ENCODE assay signal across 8 cellular contexts in the genomic region with DNA sequence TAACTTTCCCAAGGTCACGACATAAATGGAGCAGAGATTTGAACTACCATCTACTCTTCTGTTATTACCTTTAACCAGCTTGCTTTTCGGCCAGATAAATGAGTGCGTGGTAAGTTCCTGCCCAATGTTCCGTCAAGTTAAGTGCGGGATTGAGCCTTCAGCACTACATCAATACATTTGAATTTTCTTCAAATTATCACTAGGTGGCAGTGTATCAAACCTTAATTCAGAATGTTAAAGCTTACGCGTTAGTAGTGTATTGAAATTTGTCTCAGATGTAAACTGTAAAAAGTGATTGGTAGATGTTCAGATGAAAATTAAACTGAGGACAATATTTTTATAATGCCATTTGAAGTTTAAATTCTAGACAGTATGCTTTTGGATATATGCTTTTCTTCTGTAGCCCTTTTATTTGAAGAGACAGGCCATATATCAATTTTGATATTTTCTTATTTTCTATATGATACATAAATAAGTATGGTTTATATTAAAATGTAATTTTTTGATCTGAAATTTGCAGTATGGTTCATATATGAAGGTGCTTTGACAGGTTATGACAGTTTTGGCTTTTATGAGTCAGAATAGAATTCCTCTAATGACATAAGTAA.
A peak's percentile ranks its signal among the peaks of the same experiment; 100 is the strongest.
DNase-seq lines count a peak whose midpoint lies in the region; ATAC-seq and TF ChIP-seq lines count a peak whose summit lies in the region.

No MANE protein-coding gene starts in this region.

- H3K27me3 ChIP-seq in MM.1S (replicated peaks; ENCODE audit: insufficient read depth, low read length), result no peaks in the 10 kb centered on the region

- no peak overlapping the region for H3K4me2 ChIP-seq in MM.1S (ENCODE audit: low read depth, low read length)

- H3K9ac ChIP-seq in MM.1S (ENCODE audit: low read length), result no peak overlapping the region

- H3K4me3 ChIP-seq in MM.1S (ENCODE audit: low read length), result no peak overlapping the region

- H3K9me3 Mint-ChIP-seq in glutamatergic neuron (ENCODE audit: unreplicated experiment), result peaks cover 2% of the 10 kb centered on the region
- H3K9me3 Mint-ChIP-seq in stimulated activated naive B cell treated with anti-CD40 and anti-IgM and Interleukin-4, amounts not matched to agents 10 μg/mL and 1 μg/mL and 100 μg/mL, for 72 hours, result no peaks in the 10 kb centered on the region

- H3K4me1 ChIP-seq in MM.1S (ENCODE audit: low read length), result no peaks in the 10 kb centered on the region

- no peak overlapping the region for H3K27ac ChIP-seq in MM.1S (ENCODE audit: low read length)

- peak; percentile 60 for DNase-seq in D341Med (ENCODE audit: low spot score)
- peak; percentile 59 for DNase-seq in MM.1S
- no peak for DNase-seq in T-helper 17 cell
- DNase-seq in glutamatergic neuron, result no peak
- no peak for DNase-seq in stimulated activated naive B cell treated with anti-CD40 and anti-IgM and Interleukin-4, amounts not matched to agents 10 μg/mL and 1 μg/mL and 100 μg/mL, for 72 hours
- no peak for DNase-seq in activated CD4-positive, CD25-positive, alpha-beta regulatory T cell (lab: John Stamatoyannopoulos, UW)
- no peak for DNase-seq in nucleus accumbens (lab: John Stamatoyannopoulos, UW)

- no peaks in the 10 kb centered on the region for H4K20me1 ChIP-seq in MM.1S (ENCODE audit: insufficient read depth, low read length)

- no peaks in the 10 kb centered on the region for H3K9me2 ChIP-seq in MM.1S (replicated peaks; ENCODE audit: insufficient read depth, low read length)

- peaks cover 17% of the 10 kb centered on the region for H3K27me3 Mint-ChIP-seq in T-helper 17 cell
- H3K27me3 Mint-ChIP-seq in glutamatergic neuron (ENCODE audit: unreplicated experiment), result no peaks in the 10 kb centered on the region
- peaks cover 0 to 16% of the 10 kb centered on the region in 2 donors for H3K27me3 Mint-ChIP-seq in stimulated activated naive B cell treated with anti-CD40 and anti-IgM and Interleukin-4, amounts not matched to agents 10 μg/mL and 1 μg/mL and 100 μg/mL, for 72 hours

- H3K4me1 Mint-ChIP-seq in T-helper 17 cell (peaks cover 2% of the 10 kb centered on the region), glutamatergic neuron (ENCODE audit: low read depth, unreplicated experiment) (no peaks in the 10 kb centered on the region)
- H3K4me1 Mint-ChIP-seq in stimulated activated naive B cell treated with anti-CD40 and anti-IgM and Interleukin-4, amounts not matched to agents 10 μg/mL and 1 μg/mL and 100 μg/mL, for 72 hours, result peaks cover 0 to 2% of the 10 kb centered on the region in 2 donors

- H3K36me3 ChIP-seq in MM.1S (replicated peaks; ENCODE audit: insufficient read depth, low read length), result no peaks in the 10 kb centered on the region

- peak; percentile 56 for TF ChIP-seq CTCF in MM.1S (IDR thresholded peaks at IDR 0.05; ENCODE audit: low read length)
- TF ChIP-seq CTCF in glutamatergic neuron (IDR thresholded peaks at IDR 0.05; ENCODE audit: partially characterized antibody, unreplicated experiment), result peak; percentile 62

- peak; percentile 84 for ATAC-seq in GM21367 (IDR thresholded peaks at IDR 0.05; ENCODE audit: unreplicated experiment)
- peak; percentile 36 for ATAC-seq in T-helper 17 cell
- ATAC-seq in stimulated activated naive B cell treated with anti-CD40 and anti-IgM and Interleukin-4, amounts not matched to agents 10 μg/mL and 1 μg/mL and 100 μg/mL, for 72 hours (replicated peaks), result peak; percentile 67 to 70

- H3K4me3 Mint-ChIP-seq in T-helper 17 cell, result no peak overlapping the region
- H3K4me3 Mint-ChIP-seq in glutamatergic neuron (ENCODE audit: unreplicated experiment), result no peak overlapping the region
- H3K4me3 Mint-ChIP-seq in stimulated activated naive B cell treated with anti-CD40 and anti-IgM and Interleukin-4, amounts not matched to agents 10 μg/mL and 1 μg/mL and 100 μg/mL, for 72 hours, result no peak overlapping the region

- H3F3A ChIP-seq in MM.1S (ENCODE audit: insufficient read depth, low read length), result no peaks in the 10 kb centered on the region

- H2AFZ ChIP-seq in MM.1S (ENCODE audit: low read length), result no peak overlapping the region

- H3K36me3 Mint-ChIP-seq in T-helper 17 cell (ENCODE audit: low read depth) (no peaks in the 10 kb centered on the region), glutamatergic neuron (ENCODE audit: unreplicated experiment) (no peaks in the 10 kb centered on the region)
- no peaks in the 10 kb centered on the region for H3K36me3 Mint-ChIP-seq in stimulated activated naive B cell treated with anti-CD40 and anti-IgM and Interleukin-4, amounts not matched to agents 10 μg/mL and 1 μg/mL and 100 μg/mL, for 72 hours

- H3K9me3 ChIP-seq in MM.1S (replicated peaks; ENCODE audit: insufficient read depth, low read length), result no peaks in the 10 kb centered on the region
- H3K9me3 ChIP-seq in T-helper 17 cell (ENCODE audit: control insufficient read depth, low read length, poor library complexity, severe bottlenecking), result no peaks in the 10 kb centered on the region

- H3K27ac Mint-ChIP-seq in T-helper 17 cell, result no peak overlapping the region
- no peak overlapping the region for H3K27ac Mint-ChIP-seq in glutamatergic neuron (ENCODE audit: unreplicated experiment)
- H3K27ac Mint-ChIP-seq in stimulated activated naive B cell treated with anti-CD40 and anti-IgM and Interleukin-4, amounts not matched to agents 10 μg/mL and 1 μg/mL and 100 μg/mL, for 72 hours, result no peak overlapping the region

- H3K79me2 ChIP-seq in MM.1S (ENCODE audit: low read length), result no peaks in the 10 kb centered on the region

Comparison
In these comparisons a context has a peak if more than half of its experiments do, and no peak if none do; other contexts are left out.
1. DNase-seq: peak in D341Med (single experiment) and MM.1S (single experiment); none in T-helper 17 cell (0 of 3), glutamatergic neuron (single experiment), stimulated activated naive B cell treated with anti-CD40 and anti-IgM and Interleukin-4, amounts not matched to agents 10 μg/mL and 1 μg/mL and 100 μg/mL, for 72 hours (single experiment), activated CD4-positive, CD25-positive, alpha-beta regulatory T cell (0 of 4) and nucleus accumbens (0 of 56).
2. Peak in every context shown above with its lines, with median percentiles within 50 percentile points of each other: ATAC-seq.